17 cellular contexts compared by ENCODE assay signal in the genomic region with DNA sequence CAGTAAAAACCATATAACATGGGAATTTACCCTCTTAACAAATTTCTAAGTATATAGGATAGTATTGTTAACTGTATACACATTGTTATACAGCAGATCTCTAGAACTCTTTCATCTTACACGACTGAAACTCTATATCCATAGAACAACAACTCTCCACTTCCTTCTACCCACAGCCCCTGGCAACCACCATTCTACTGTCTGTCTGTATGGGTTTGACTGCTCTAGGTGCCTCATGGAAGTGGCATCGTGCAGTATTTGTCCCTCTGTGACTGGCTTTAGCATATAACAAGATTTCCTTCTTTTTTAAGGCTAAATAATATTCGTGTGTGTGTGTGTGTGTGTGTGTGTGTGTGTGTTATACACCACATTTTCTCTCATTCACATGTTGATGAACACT.
DNase-seq lines count a peak whose midpoint lies in the region; ATAC-seq and TF ChIP-seq lines count a peak whose summit lies in the region.
"Had no signal": no experiment of that assay in that cellular context is flagged by ENCODE, and none has a peak within 500 bp of the region (broad histone marks: within the 10 kb centered on the region; RNA-seq: fewer than 3 reads in every experiment).

No MANE protein-coding gene starts in this region.

- DNase-seq in left ventricle myocardium inferior (no peak), Right ventricle myocardium inferior (ENCODE audit: missing footprints) (no peak), MM.1S (no peak), lower lobe of right lung (no peak), NCI-H345 treated with DMSO at 0.1 percent for 48 hours (lab: John Stamatoyannopoulos, UW; ENCODE audit: unreplicated experiment) (no peak)
- DNase-seq: AML-193; DMS79; H9; IMR-90; Karpas-422; NCI-H1105; NCI-H2081; NK-92 treated with Interleukin-12 subunit alpha and Interleukin-12 subunit beta, amount 100 ng/mL, for 24 hours; Peyer's patch had no signal

- H3K4me2 ChIP-seq in MM.1S (ENCODE audit: low read depth, low read length), result peak overlapping the region; percentile 28; the same call in 1 of the 2 replicates

- TF ChIP-seq CTCF in left ventricle myocardium inferior (IDR thresholded peaks at IDR 0.05; ENCODE audit: borderline replicate concordance) (no peak), MM.1S (IDR thresholded peaks at IDR 0.05; ENCODE audit: low read length) (no peak), lower lobe of right lung (IDR thresholded peaks at IDR 0.05) (no peak)

- H2AFZ ChIP-seq in MM.1S (ENCODE audit: low read length), result no peak overlapping the region

- ATAC-seq in Right ventricle myocardium inferior (no peak), lower lobe of right lung (peak in 1 of 2 donors; percentile 19), GM21576 (IDR thresholded peaks at IDR 0.05; ENCODE audit: unreplicated experiment) (no peak), HG03342 (IDR thresholded peaks at IDR 0.05; ENCODE audit: unreplicated experiment) (no peak)

- H3F3A ChIP-seq in MM.1S (ENCODE audit: insufficient read depth, low read length), result peaks cover 5% of the 10 kb centered on the region

- H3K9me3 ChIP-seq in left ventricle myocardium inferior (replicated peaks), result no peaks in the 10 kb centered on the region
- H3K9me3 ChIP-seq in MM.1S (replicated peaks; ENCODE audit: insufficient read depth, low read length), result no peaks in the 10 kb centered on the region
- H3K9me3 ChIP-seq in lower lobe of right lung, result no peaks in the 10 kb centered on the region
- H3K9me3 ChIP-seq: Peyer's patch had no signal

- intact Hi-C loops in left ventricle myocardium inferior (cut with micrococcal nuclease) (no loop called here), Right ventricle myocardium inferior (cut with DNase I) (loop anchor here (5.0 to 10.0 kb wide), 4 partner anchors 41 to 236 kb away; a partner anchor contains a TSS), lower lobe of right lung (cut with DNase I) (no loop called here)

- no peaks in the 10 kb centered on the region for H4K20me1 ChIP-seq in MM.1S (ENCODE audit: insufficient read depth, low read length)

- H3K27me3 ChIP-seq in left ventricle myocardium inferior (ENCODE audit: low read depth) (no peaks in the 10 kb centered on the region), MM.1S (replicated peaks; ENCODE audit: insufficient read depth, low read length) (no peaks in the 10 kb centered on the region), lower lobe of right lung (ENCODE audit: low read depth) (no peaks in the 10 kb centered on the region)
- H3K27me3 ChIP-seq: Peyer's patch had no signal

- no peak overlapping the region for H3K9ac ChIP-seq in MM.1S (ENCODE audit: low read length)

- H3K79me2 ChIP-seq in MM.1S (ENCODE audit: low read length), result no peaks in the 10 kb centered on the region

- no peaks in the 10 kb centered on the region for H3K36me3 ChIP-seq in left ventricle myocardium inferior
- H3K36me3 ChIP-seq in MM.1S (replicated peaks; ENCODE audit: insufficient read depth, low read length), result no peaks in the 10 kb centered on the region
- no peaks in the 10 kb centered on the region for H3K36me3 ChIP-seq in lower lobe of right lung

- H3K27ac ChIP-seq in left ventricle myocardium inferior (replicated peaks) (peak overlapping the region; percentile 78), MM.1S (ENCODE audit: low read length) (no peak overlapping the region), lower lobe of right lung (peak overlapping the region; percentile 34)
- H3K27ac ChIP-seq: C4-2B had no signal

- no peaks in the 10 kb centered on the region for H3K9me2 ChIP-seq in MM.1S (replicated peaks; ENCODE audit: insufficient read depth, low read length)

- no peak overlapping the region for H3K4me3 ChIP-seq in left ventricle myocardium inferior
- no peak overlapping the region for H3K4me3 ChIP-seq in MM.1S (ENCODE audit: low read length)
- H3K4me3 ChIP-seq in lower lobe of right lung, result no peak overlapping the region
- H3K4me3 ChIP-seq: Peyer's patch had no signal

- H3K4me1 ChIP-seq in left ventricle myocardium inferior (peaks cover 87% of the 10 kb centered on the region), MM.1S (ENCODE audit: low read length) (peaks cover 6% of the 10 kb centered on the region), lower lobe of right lung (peaks cover 6% of the 10 kb centered on the region)
- H3K4me1 ChIP-seq: Peyer's patch had no signal
